In the genomic region with DNA sequence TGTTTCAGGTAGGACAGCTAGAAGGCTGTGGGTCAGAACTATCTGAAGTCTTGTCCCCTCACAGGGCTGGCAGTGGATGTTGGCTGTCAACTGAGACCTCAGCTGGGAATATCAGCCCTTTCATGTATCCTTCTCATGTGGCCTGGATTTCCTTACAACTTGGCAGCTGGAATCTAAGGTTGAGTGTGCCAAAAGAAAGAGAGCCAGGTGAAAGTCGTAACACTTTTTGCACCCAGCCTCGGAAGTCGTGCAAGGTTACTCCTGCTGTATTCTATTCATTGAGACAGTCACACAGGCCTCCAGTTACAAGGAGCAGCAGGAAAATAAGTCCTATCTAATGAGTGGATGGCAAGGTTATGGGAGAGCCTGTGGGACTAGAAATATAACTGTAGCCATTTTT, we compare ENCODE assay signal across 27 cellular contexts. TPM values are rescaled to one million over a fixed set of nuclear protein-coding genes. Genes with fewer than 3 reads are reported as not detected.
"Had no signal": no experiment of that assay in that cellular context is flagged by ENCODE, and none has a peak within 500 bp of the region (broad histone marks: within the 10 kb centered on the region; RNA-seq: fewer than 3 reads in every experiment).

No MANE protein-coding gene starts in this region.

- H3K36me3 ChIP-seq: colonic mucosa, esophagus squamous epithelium, gastrocnemius medialis, heart right ventricle, left lung, lower lobe of right lung had no signal

- H3K27me3 Mint-ChIP-seq: dendritic cell treated with granulocyte-macrophage colony-stimulating factor and Interleukin-4, amounts not matched to agents 40 ng/mL and 50 ng/mL, for 4 days; effector memory CD8-positive, alpha-beta T cell; naive B cell had no signal

- ATAC-seq: effector memory CD8-positive, alpha-beta T cell; gastrocnemius medialis; heart right ventricle; left cardiac atrium; left lung; left ventricle myocardium superior; lower lobe of right lung; mucosa of descending colon; naive thymus-derived CD8-positive, alpha-beta T cell had no signal

- H3K36me3 Mint-ChIP-seq: mesothelial cell of epicardium; naive B cell; naive thymus-derived CD8-positive, alpha-beta T cell had no signal

- H3K4me3 ChIP-seq: colonic mucosa, esophagus squamous epithelium, gastrocnemius medialis, heart right ventricle, left lung, lower lobe of right lung, mucosa of descending colon had no signal

- H3K4me1 ChIP-seq: colonic mucosa, esophagus squamous epithelium, gastrocnemius medialis, heart right ventricle, left lung, lower lobe of right lung had no signal

- H3K27ac Mint-ChIP-seq: dendritic cell treated with granulocyte-macrophage colony-stimulating factor and Interleukin-4, amounts not matched to agents 40 ng/mL and 50 ng/mL, for 4 days; effector memory CD8-positive, alpha-beta T cell; mesothelial cell of epicardium; naive B cell; naive thymus-derived CD8-positive, alpha-beta T cell had no signal

- H3K27me3 ChIP-seq: colonic mucosa, esophagus squamous epithelium, gastrocnemius medialis, heart right ventricle, left lung had no signal

- DNase-seq: colonic mucosa; cortex of kidney; effector CD8-positive, alpha-beta T cell; effector memory CD8-positive, alpha-beta T cell; esophagus squamous epithelium; foreskin fibroblast; foreskin melanocyte; gastrocnemius medialis; glutamatergic neuron; head of caudate nucleus; heart right ventricle; hippocampal formation; left cardiac atrium; left lung; left ventricle myocardium superior; lower lobe of right lung; mesenchymal stem cell; mucosa of descending colon; naive B cell; naive thymus-derived CD8-positive, alpha-beta T cell had no signal

- H3K27ac ChIP-seq: colonic mucosa, esophagus squamous epithelium, gastrocnemius medialis, heart right ventricle, left lung, lower lobe of right lung had no signal

- H3K4me3 Mint-ChIP-seq: dendritic cell treated with granulocyte-macrophage colony-stimulating factor and Interleukin-4, amounts not matched to agents 40 ng/mL and 50 ng/mL, for 4 days; effector memory CD8-positive, alpha-beta T cell; mesothelial cell of epicardium; naive thymus-derived CD8-positive, alpha-beta T cell had no signal

- H3K4me1 Mint-ChIP-seq: mesothelial cell of epicardium; naive B cell; naive thymus-derived CD8-positive, alpha-beta T cell had no signal

- H3K9me3 ChIP-seq: colonic mucosa, gastrocnemius medialis had no signal

RNA-seq across cellular contexts. Expression of a gene that starts 52.6 kb away (rescaled TPM):
- total RNA-seq: endothelial cell of umbilical vein; epithelial cell of proximal tubule; gastrocnemius medialis; glomerular endothelial cell; lung microvascular endothelial cell; myocyte; naive thymus-derived CD8-positive, alpha-beta T cell had no signal
- polyA plus RNA-seq: endothelial cell of umbilical vein; naive thymus-derived CD8-positive, alpha-beta T cell had no signal
